23 cellular contexts compared by ENCODE assay signal in genomic region chr10:5532231-5532605, GRCh38. TPM values are rescaled to one million over a fixed set of nuclear protein-coding genes. Genes with fewer than 3 reads are reported as not detected.
"Had no signal": no experiment of that assay in that cellular context is flagged by ENCODE, and none has a peak within 500 bp of the region (broad histone marks: within the 10 kb centered on the region; RNA-seq: fewer than 3 reads in every experiment).

No MANE protein-coding gene starts in this region.

- H3K27me3 ChIP-seq: body of pancreas, pancreas, tibial nerve had no signal

- FAIRE-seq: islet of Langerhans, pancreas, TTC549 had no signal

- H3K36me3 ChIP-seq: left ventricle myocardium inferior, pancreas, tibial nerve had no signal

- DNase-seq: activated B cell treated with CpG ODN at 0.5 μM for 24 hours; activated CD4-positive, alpha-beta T cell treated with anti-CD3 and anti-CD28 coated beads, Interleukin-2, amount 10 ng/mL, durations not matched to agents 7 days and 5 days; activated CD8-positive, alpha-beta memory T cell treated with anti-CD3 and anti-CD28 coated beads for 24 hours; activated gamma-delta T cell; activated T-cell treated with anti-CD3 and anti-CD28 coated beads for 4 hours; cortex of kidney; effector memory CD4-positive, alpha-beta T cell; left ventricle myocardium inferior; mesenchymal stem cell; stimulated activated CD4-positive, alpha-beta T cell treated with anti-CD3 and anti-CD28 coated beads, Interleukin-2, amount 100 ng/mL, for 48 hours; SW 1271 had no signal

- ATAC-seq: activated naive CD4-positive, alpha-beta T cell treated with anti-CD3 and anti-CD28 coated beads, Interleukin-2, amount 50 U/mL, for 72 hours; body of pancreas; pancreas; stimulated activated memory B cell treated with anti-CD40 and anti-IgM and Interleukin-4, amounts not matched to agents 10 μg/mL and 1 μg/mL and 100 μg/mL, for 72 hours had no signal

- H3K9me3 ChIP-seq: body of pancreas, left ventricle myocardium inferior, pancreas, tibial nerve had no signal

- H3K4me1 ChIP-seq: pancreas had no signal

- H3K27ac ChIP-seq: body of pancreas, epithelial cell of prostate, left ventricle myocardium inferior, pancreas, tibial nerve had no signal

- H3K4me3 ChIP-seq: body of pancreas, left ventricle myocardium inferior, pancreas, tibial nerve had no signal

RNA-seq across cellular contexts. Expression of gene CALML3, which starts 7.5 kb away (rescaled TPM):
- total RNA-seq: activated B cell treated with CpG ODN at 0.5 μM for 24 hours; activated CD4-positive, alpha-beta T cell treated with anti-CD3 and anti-CD28 coated beads, Interleukin-2, amount 10 ng/mL, durations not matched to agents 7 days and 5 days; activated naive CD4-positive, alpha-beta T cell treated with anti-CD3 and anti-CD28 coated beads, Interleukin-2, amount 50 U/mL, for 72 hours; body of pancreas; left ventricle myocardium inferior; neural crest cell; pancreas; renal cortical epithelial cell; SK-MEL-5; T-helper 2 cell treated with Interferon-gamma antibody and Interleukin-4, amounts not matched to agents 100 ng/mL and 5 ng/mL, for 36 hours; tibial nerve had no signal

RNA-seq across cellular contexts. Expression of gene CALML5, which starts 32.8 kb away (rescaled TPM):
- total RNA-seq: activated B cell treated with CpG ODN at 0.5 μM for 24 hours; activated CD4-positive, alpha-beta T cell treated with anti-CD3 and anti-CD28 coated beads, Interleukin-2, amount 10 ng/mL, durations not matched to agents 7 days and 5 days; activated naive CD4-positive, alpha-beta T cell treated with anti-CD3 and anti-CD28 coated beads, Interleukin-2, amount 50 U/mL, for 72 hours; body of pancreas; left ventricle myocardium inferior; neural crest cell; pancreas; renal cortical epithelial cell; SK-MEL-5; T-helper 2 cell treated with Interferon-gamma antibody and Interleukin-4, amounts not matched to agents 100 ng/mL and 5 ng/mL, for 36 hours; tibial nerve had no signal
- polyA plus RNA-seq: pancreas had no signal
